35 cellular contexts compared by ENCODE assay signal in genomic region chr3:14967285-14967684, GRCh38.
"Had no signal": no experiment of that assay in that cellular context is flagged by ENCODE, and none has a peak within 500 bp of the region (broad histone marks: within the 10 kb centered on the region; RNA-seq: fewer than 3 reads in every experiment).

No MANE protein-coding gene starts in this region.

- H3K9ac ChIP-seq: KMS-11 had no signal

- DNase-seq: Karpas-422, Kasumi-1, MG63, MM.1S, MV-4-11, NCI-H1048, NCI-H1092, NCI-H1092 treated with DMSO at 0.1 percent for 48 hours, NCI-H1105, NCI-H1105 treated with DMSO at 0.1 percent for 48 hours, NCI-H1417, NCI-H1417 treated with DMSO at 0.1 percent for 48 hours, NCI-H1436, NCI-H1436 treated with DMSO at 0.1 percent for 48 hours, NCI-H146, NCI-H1694, NCI-H1694 treated with DMSO at 0.1 percent for 48 hours, NCI-H187, NCI-H187 treated with DMSO at 0.1 percent for 48 hours, NCI-H1930, NCI-H2029, NCI-H2029 treated with DMSO at 0.1 percent for 48 hours, NCI-H2081, NCI-H2081 treated with DMSO at 0.1 percent for 48 hours, NCI-H2107, NCI-H2171, NCI-H2171 treated with DMSO at 0.1 percent for 48 hours, NCI-H2227 treated with DMSO at 0.1 percent for 48 hours, NCI-H226, NCI-H345, NCI-H446, NCI-H446 treated with DMSO at 0.1 percent for 48 hours, NCI-H510A, NCI-H510A treated with DMSO at 0.1 percent for 48 hours had no signal

- H3K27me3 ChIP-seq: MG63 had no signal

- H3K4me2 ChIP-seq: KMS-11 had no signal

- H3K27ac ChIP-seq: KMS-11 had no signal

- H3K4me3 ChIP-seq: MG63 had no signal

- H3K9me3 ChIP-seq: MG63 had no signal
